ENCODE assay signal across 1 cellular context in the genomic region with DNA sequence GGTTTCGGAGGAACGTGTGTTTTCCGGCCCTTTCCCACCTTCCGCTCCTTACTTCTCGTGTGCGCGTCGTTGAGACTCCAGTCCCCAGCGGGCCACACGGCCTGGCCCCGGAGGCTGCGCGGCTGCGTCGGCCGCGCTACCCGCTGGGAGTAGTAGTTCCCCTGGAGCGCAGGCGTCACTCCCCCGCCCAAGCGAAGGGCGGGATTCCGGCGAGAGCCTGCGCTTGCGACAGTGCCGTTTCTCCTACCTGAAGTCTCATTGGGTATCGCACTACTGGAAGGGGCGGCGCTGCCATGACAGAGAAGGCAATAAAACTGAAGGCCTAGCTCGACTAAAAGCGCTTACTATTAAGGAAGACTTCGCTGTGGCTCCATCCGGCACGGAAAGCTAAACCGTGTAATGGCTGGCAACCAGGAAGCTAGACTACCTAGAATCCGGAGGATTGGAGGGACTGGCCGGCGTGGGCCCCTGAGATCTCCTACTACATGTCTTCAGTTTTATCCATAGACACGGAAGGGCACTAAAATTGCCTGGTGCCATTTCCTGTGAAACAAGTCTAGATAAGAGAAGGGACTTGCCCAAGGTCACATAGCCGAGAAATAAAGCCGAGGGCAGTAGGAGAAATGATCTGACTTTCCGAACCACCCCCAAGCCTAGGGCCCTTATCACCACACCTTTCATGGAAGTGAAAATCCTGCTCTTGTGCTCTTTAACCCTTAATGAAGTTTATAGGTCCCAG.
A peak's percentile ranks its signal among the peaks of the same experiment; 100 is the strongest.
TF ChIP-seq lines count a peak whose summit lies in the region.

No MANE protein-coding gene starts in this region.

TF ChIP-seq in K562, 482 proteins besides CTCF, POLR2A, EP300 and RAD21 (continued from another document and continues in another):
- TF ChIP-seq, protein P1, sequence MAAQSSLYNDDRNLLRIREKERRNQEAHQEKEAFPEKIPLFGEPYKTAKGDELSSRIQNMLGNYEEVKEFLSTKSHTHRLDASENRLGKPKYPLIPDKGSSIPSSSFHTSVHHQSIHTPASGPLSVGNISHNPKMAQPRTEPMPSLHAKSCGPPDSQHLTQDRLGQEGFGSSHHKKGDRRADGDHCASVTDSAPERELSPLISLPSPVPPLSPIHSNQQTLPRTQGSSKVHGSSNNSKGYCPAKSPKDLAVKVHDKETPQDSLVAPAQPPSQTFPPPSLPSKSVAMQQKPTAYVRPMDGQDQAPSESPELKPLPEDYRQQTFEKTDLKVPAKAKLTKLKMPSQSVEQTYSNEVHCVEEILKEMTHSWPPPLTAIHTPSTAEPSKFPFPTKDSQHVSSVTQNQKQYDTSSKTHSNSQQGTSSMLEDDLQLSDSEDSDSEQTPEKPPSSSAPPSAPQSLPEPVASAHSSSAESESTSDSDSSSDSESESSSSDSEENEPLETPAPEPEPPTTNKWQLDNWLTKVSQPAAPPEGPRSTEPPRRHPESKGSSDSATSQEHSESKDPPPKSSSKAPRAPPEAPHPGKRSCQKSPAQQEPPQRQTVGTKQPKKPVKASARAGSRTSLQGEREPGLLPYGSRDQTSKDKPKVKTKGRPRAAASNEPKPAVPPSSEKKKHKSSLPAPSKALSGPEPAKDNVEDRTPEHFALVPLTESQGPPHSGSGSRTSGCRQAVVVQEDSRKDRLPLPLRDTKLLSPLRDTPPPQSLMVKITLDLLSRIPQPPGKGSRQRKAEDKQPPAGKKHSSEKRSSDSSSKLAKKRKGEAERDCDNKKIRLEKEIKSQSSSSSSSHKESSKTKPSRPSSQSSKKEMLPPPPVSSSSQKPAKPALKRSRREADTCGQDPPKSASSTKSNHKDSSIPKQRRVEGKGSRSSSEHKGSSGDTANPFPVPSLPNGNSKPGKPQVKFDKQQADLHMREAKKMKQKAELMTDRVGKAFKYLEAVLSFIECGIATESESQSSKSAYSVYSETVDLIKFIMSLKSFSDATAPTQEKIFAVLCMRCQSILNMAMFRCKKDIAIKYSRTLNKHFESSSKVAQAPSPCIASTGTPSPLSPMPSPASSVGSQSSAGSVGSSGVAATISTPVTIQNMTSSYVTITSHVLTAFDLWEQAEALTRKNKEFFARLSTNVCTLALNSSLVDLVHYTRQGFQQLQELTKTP (IDR thresholded peaks at IDR 0.05; ENCODE audit: low read depth in 1 of 2, partially characterized antibody in 2 of 2), result peak; percentile 21 to 99
- TF ChIP-seq XRCC3 (IDR thresholded peaks at IDR 0.05) (no peak), ATF1 (CRISPR knock-in tag; IDR thresholded peaks at IDR 0.05) (no peak; the same call in 1 of the 2 replicates), ATF1 (tag; IDR thresholded peaks at IDR 0.05) (peak; percentile 95), HDAC8 (tag; IDR thresholded peaks at IDR 0.05) (no peak; the same call in 1 of the 2 replicates), NCOA2 (IDR thresholded peaks at IDR 0.05; ENCODE audit: partially characterized antibody in 2 of 2) (no peak), FOXJ3 (CRISPR knock-in tag; IDR thresholded peaks at IDR 0.05) (no peak), RHOXF2B (CRISPR knock-in tag; conservative IDR thresholded peaks at IDR 0.05) (peak; percentile 68; the same call in 1 of the 2 replicates), NFE2 (IDR thresholded peaks at IDR 0.05; ENCODE audit: low read depth) (peak; percentile 16; the same call in 1 of the 2 replicates), MYBL2 (IDR thresholded peaks at IDR 0.05; ENCODE audit: low read depth) (no peak), MYBL2 (CRISPR knock-in tag; IDR thresholded peaks at IDR 0.05; ENCODE audit: borderline replicate concordance) (no peak), YBX1 (IDR thresholded peaks at IDR 0.05) (no peak), RBFOX2 (IDR thresholded peaks at IDR 0.05; ENCODE audit: low read depth, low read length) (peak; percentile 85), CBFB (CRISPR knock-in tag; IDR thresholded peaks at IDR 0.05) (0 out of 2 replicates have a peak, but pooled peaks have one; percentile 9), POLR2AphosphoS2 (IDR thresholded peaks at IDR 0.05; ENCODE audit: low read length) (peak; percentile 78), EWSR1 (IDR thresholded peaks at IDR 0.05; ENCODE audit: borderline replicate concordance, low read depth, partially characterized antibody) (no peak), ZNF354B (CRISPR knock-in tag; IDR thresholded peaks at IDR 0.05) (no peak), EP400 (IDR thresholded peaks at IDR 0.05) (peak; percentile 62; the same call in 1 of the 2 replicates), ZNF124 (CRISPR knock-in tag; IDR thresholded peaks at IDR 0.05) (no peak), CAMTA2 (CRISPR knock-in tag; conservative IDR thresholded peaks at IDR 0.05) (peak; percentile 89; the same call in 1 of the 2 replicates), ZNF444 (CRISPR knock-in tag; IDR thresholded peaks at IDR 0.05) (no peak), NBN (IDR thresholded peaks at IDR 0.05; ENCODE audit: low read depth) (no peak), ARID1B (IDR thresholded peaks at IDR 0.05) (0 out of 2 replicates have a peak, but pooled peaks have one; percentile 7), ZNF780A (CRISPR knock-in tag; IDR thresholded peaks at IDR 0.05) (no peak), HNRNPH1 (optimal IDR thresholded peaks at IDR 0.05; ENCODE audit: low read depth, low read length) (no peak), U2AF1 (optimal IDR thresholded peaks at IDR 0.05; ENCODE audit: low read depth, low read length) (no peak), TSC22D4 (tag; IDR thresholded peaks at IDR 0.05) (no peak), BCL6 (CRISPR knock-in tag; IDR thresholded peaks at IDR 0.05) (no peak), HDAC2 (IDR thresholded peaks at IDR 0.05) (no peak), MIER1 (IDR thresholded peaks at IDR 0.05; ENCODE audit: low read depth) (no peak), MEIS2 (IDR thresholded peaks at IDR 0.05; ENCODE audit: partially characterized antibody) (peak; percentile 83), MCM2 (IDR thresholded peaks at IDR 0.05; ENCODE audit: low read depth) (no peak), ZNF24 (IDR thresholded peaks at IDR 0.05) (peak; percentile 93)
- TF ChIP-seq, protein P2, sequence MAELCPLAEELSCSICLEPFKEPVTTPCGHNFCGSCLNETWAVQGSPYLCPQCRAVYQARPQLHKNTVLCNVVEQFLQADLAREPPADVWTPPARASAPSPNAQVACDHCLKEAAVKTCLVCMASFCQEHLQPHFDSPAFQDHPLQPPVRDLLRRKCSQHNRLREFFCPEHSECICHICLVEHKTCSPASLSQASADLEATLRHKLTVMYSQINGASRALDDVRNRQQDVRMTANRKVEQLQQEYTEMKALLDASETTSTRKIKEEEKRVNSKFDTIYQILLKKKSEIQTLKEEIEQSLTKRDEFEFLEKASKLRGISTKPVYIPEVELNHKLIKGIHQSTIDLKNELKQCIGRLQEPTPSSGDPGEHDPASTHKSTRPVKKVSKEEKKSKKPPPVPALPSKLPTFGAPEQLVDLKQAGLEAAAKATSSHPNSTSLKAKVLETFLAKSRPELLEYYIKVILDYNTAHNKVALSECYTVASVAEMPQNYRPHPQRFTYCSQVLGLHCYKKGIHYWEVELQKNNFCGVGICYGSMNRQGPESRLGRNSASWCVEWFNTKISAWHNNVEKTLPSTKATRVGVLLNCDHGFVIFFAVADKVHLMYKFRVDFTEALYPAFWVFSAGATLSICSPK (IDR thresholded peaks at IDR 0.05; ENCODE audit: borderline replicate concordance), result no peak
- TF ChIP-seq, protein P3, sequence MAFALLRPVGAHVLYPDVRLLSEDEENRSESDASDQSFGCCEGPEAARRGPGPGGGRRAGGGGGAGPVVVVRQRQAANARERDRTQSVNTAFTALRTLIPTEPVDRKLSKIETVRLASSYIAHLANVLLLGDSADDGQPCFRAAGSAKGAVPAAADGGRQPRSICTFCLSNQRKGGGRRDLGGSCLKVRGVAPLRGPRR (CRISPR knock-in tag; IDR thresholded peaks at IDR 0.05), result 0 out of 2 replicates have a peak, but pooled peaks have one; percentile 46
- TF ChIP-seq, protein P4, sequence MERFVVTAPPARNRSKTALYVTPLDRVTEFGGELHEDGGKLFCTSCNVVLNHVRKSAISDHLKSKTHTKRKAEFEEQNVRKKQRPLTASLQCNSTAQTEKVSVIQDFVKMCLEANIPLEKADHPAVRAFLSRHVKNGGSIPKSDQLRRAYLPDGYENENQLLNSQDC (CRISPR knock-in tag; IDR thresholded peaks at IDR 0.05), result peak; percentile 45; the same call in 1 of the 2 replicates
- TF ChIP-seq, protein P5, sequence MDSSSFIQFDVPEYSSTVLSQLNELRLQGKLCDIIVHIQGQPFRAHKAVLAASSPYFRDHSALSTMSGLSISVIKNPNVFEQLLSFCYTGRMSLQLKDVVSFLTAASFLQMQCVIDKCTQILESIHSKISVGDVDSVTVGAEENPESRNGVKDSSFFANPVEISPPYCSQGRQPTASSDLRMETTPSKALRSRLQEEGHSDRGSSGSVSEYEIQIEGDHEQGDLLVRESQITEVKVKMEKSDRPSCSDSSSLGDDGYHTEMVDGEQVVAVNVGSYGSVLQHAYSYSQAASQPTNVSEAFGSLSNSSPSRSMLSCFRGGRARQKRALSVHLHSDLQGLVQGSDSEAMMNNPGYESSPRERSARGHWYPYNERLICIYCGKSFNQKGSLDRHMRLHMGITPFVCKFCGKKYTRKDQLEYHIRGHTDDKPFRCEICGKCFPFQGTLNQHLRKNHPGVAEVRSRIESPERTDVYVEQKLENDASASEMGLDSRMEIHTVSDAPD (CRISPR knock-in tag; IDR thresholded peaks at IDR 0.05), result no peak
- TF ChIP-seq, protein P6, sequence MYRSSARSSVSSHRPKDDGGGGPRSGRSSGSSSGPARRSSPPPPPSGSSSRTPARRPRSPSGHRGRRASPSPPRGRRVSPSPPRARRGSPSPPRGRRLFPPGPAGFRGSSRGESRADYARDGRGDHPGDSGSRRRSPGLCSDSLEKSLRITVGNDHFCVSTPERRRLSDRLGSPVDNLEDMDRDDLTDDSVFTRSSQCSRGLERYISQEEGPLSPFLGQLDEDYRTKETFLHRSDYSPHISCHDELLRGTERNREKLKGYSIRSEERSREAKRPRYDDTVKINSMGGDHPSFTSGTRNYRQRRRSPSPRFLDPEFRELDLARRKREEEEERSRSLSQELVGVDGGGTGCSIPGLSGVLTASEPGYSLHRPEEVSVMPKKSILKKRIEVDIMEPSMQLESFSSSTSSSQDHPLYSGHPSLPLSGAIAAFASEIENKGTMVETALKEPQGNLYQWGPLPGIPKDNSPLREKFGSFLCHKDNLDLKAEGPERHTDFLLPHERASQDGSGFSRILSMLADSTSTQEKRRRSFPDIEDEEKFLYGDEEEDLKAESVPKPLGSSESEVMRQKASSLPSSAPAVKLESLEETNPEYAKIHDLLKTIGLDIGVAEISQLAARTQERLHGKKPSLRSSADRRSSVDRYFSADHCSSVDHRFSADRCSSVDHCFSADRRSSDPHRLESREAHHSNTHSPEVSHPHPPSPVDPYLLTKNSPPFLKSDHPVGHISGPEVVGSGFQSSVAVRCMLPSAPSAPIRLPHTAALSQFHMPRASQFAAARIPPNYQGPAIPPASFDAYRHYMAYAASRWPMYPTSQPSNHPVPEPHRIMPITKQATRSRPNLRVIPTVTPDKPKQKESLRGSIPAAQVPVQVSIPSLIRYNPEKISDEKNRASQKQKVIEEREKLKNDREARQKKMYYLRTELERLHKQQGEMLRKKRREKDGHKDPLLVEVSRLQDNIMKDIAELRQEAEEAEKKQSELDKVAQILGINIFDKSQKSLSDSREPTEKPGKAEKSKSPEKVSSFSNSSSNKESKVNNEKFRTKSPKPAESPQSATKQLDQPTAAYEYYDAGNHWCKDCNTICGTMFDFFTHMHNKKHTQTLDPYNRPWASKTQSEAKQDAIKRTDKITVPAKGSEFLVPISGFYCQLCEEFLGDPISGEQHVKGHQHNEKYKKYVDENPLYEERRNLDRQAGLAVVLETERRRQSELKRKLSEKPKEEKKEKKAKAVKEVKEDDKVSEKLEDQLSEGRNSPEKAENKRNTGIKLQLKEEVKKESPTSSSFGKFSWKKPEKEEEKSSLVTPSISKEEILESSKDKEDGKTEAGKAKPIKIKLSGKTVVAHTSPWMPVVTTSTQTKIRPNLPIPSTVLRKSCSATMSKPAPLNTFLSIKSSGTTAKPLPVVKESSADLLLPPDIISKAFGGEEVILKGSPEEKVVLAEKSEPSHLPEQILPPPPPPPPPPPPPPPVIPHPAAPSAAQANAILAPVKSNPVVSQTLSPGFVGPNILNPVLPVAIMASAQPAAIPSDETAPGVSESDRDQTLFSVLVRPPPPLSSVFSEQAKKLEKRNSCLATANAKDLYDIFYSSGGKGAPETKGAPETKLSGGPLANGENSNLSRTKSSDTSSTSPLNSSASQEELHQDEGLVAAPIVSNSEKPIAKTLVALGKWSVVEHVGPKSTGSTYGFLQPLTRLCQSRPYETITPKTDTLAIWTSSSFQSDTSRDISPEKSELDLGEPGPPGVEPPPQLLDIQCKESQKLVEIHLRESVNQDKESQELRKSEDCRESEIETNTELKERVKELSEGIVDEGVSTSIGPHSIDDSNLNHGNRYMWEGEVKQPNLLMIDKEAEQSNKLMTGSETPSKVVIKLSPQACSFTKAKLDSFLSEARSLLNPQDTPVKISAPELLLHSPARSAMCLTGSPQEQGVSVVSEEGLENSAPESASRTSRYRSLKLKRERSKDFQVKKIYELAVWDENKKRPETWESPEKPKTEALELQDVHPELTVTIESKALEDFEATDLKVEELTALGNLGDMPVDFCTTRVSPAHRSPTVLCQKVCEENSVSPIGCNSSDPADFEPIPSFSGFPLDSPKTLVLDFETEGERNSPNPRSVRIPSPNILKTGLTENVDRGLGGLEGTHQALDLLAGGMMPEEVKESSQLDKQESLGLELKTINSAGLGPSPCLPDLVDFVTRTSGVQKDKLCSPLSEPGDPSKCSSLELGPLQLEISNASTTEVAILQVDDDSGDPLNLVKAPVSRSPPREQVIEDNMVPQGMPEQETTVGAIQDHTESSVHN (IDR thresholded peaks at IDR 0.05; ENCODE audit: borderline replicate concordance in 1 of 2, low read depth in 1 of 2), result no peak
- TF ChIP-seq, protein P7, sequence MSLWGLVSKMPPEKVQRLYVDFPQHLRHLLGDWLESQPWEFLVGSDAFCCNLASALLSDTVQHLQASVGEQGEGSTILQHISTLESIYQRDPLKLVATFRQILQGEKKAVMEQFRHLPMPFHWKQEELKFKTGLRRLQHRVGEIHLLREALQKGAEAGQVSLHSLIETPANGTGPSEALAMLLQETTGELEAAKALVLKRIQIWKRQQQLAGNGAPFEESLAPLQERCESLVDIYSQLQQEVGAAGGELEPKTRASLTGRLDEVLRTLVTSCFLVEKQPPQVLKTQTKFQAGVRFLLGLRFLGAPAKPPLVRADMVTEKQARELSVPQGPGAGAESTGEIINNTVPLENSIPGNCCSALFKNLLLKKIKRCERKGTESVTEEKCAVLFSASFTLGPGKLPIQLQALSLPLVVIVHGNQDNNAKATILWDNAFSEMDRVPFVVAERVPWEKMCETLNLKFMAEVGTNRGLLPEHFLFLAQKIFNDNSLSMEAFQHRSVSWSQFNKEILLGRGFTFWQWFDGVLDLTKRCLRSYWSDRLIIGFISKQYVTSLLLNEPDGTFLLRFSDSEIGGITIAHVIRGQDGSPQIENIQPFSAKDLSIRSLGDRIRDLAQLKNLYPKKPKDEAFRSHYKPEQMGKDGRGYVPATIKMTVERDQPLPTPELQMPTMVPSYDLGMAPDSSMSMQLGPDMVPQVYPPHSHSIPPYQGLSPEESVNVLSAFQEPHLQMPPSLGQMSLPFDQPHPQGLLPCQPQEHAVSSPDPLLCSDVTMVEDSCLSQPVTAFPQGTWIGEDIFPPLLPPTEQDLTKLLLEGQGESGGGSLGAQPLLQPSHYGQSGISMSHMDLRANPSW (CRISPR knock-in tag; IDR thresholded peaks at IDR 0.05), result peak; percentile 8; the same call in 1 of the 2 replicates
- TF ChIP-seq, protein P8, sequence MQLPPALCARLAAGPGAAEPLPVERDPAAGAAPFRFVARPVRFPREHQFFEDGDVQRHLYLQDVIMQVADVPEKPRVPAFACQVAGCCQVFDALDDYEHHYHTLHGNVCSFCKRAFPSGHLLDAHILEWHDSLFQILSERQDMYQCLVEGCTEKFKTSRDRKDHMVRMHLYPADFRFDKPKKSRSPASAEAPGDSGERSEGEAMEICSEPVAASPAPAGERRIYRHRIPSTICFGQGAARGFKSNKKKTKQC (CRISPR knock-in tag; IDR thresholded peaks at IDR 0.05), result no peak
